27 cellular contexts compared by ENCODE assay signal in the genomic region with DNA sequence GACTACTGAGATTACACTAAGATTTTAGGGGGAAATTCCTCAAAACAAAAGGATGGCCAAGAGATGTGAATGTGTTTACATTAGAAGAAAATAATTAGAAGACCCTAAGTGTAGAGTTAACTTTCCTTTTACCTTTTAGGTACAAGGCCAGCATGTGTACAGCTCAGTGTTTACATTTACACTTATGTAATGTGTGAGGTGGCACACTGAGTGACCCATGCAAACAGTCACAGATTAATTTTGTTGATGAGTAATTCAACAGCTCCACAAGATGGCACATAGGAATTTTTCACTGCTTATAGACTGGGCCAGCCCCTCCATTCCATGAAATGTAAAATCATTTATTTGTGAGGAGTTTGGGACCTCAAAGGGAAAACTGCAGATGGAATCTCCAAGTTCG.
"Had no signal": no experiment of that assay in that cellular context is flagged by ENCODE, and none has a peak within 500 bp of the region (broad histone marks: within the 10 kb centered on the region; RNA-seq: fewer than 3 reads in every experiment).

No MANE protein-coding gene starts in this region.

- H3K9me3 ChIP-seq: esophagus squamous epithelium, lower lobe of right lung, prostate gland, right atrium auricular region, thoracic aorta, tibial nerve, upper lobe of left lung had no signal

- H3K27ac Mint-ChIP-seq: immature natural killer cell; nephron progenitor cell; stimulated activated effector memory CD8-positive, alpha-beta T cell treated with anti-CD3 and anti-CD28 coated beads, Interleukin-12 subunit alpha, Interleukin-12 subunit beta, amount 100 ng/mL, for 72 hours had no signal

- H3K4me1 Mint-ChIP-seq: immature natural killer cell; stimulated activated effector memory CD8-positive, alpha-beta T cell treated with anti-CD3 and anti-CD28 coated beads, Interleukin-12 subunit alpha, Interleukin-12 subunit beta, amount 100 ng/mL, for 72 hours had no signal

- H3K36me3 Mint-ChIP-seq: stimulated activated effector memory CD8-positive, alpha-beta T cell treated with anti-CD3 and anti-CD28 coated beads, Interleukin-12 subunit alpha, Interleukin-12 subunit beta, amount 100 ng/mL, for 72 hours had no signal

- DNase-seq: cortex of kidney; effector CD8-positive, alpha-beta T cell; endodermal cell; esophagus squamous epithelium; foreskin melanocyte; hypothalamus; immature natural killer cell; islet precursor cell; kidney glomerular epithelial cell; left ventricle myocardium superior; lower lobe of right lung; naive thymus-derived CD8-positive, alpha-beta T cell; nephron progenitor cell; nucleus accumbens; stimulated activated CD4-positive, alpha-beta T cell treated with anti-CD3 and anti-CD28 coated beads, Interleukin-12 subunit alpha, Interleukin-12 subunit beta, amount 100 ng/mL, for 4 hours; stimulated activated CD4-positive, alpha-beta T cell treated with anti-CD3 and anti-CD28 coated beads, Interleukin-1b, Interleukin-23, amount 100 ng/mL, for 48 hours; stimulated activated CD4-positive, alpha-beta T cell treated with anti-CD3 and anti-CD28 coated beads, Interleukin-4, amount 100 ng/mL, for 1 hour; stimulated activated naive CD8-positive, alpha-beta T cell treated with anti-CD3 and anti-CD28 coated beads, Interleukin-15, Interleukin-2, amounts not matched to agents 100 U/mL and 50 U/mL, for 24 hours; upper lobe of left lung had no signal

- H3K27ac ChIP-seq: esophagus squamous epithelium, lower lobe of right lung, prostate gland, right atrium auricular region, thoracic aorta, tibial nerve, upper lobe of left lung had no signal

- FAIRE-seq: urothelium cell line had no signal

- H3K36me3 ChIP-seq: esophagus squamous epithelium, lower lobe of right lung, prostate gland, right atrium auricular region, thoracic aorta, tibial nerve, upper lobe of left lung had no signal

- H3K4me1 ChIP-seq: esophagus squamous epithelium, lower lobe of right lung, prostate gland, upper lobe of left lung had no signal

- ATAC-seq: left ventricle myocardium superior; lower lobe of right lung; naive thymus-derived CD8-positive, alpha-beta T cell; sciatic nerve; stimulated activated effector memory CD8-positive, alpha-beta T cell treated with anti-CD3 and anti-CD28 coated beads, Interleukin-12 subunit alpha, Interleukin-12 subunit beta, amount 100 ng/mL, for 72 hours; stimulated activated naive CD8-positive, alpha-beta T cell treated with anti-CD3 and anti-CD28 coated beads, Interleukin-15, Interleukin-2, amounts not matched to agents 100 U/mL and 50 U/mL, for 24 hours had no signal

- H3K4me3 ChIP-seq: esophagus squamous epithelium, lower lobe of right lung, prostate gland, right atrium auricular region, smooth muscle cell, thoracic aorta, tibial nerve, upper lobe of left lung had no signal

- H3K4me3 Mint-ChIP-seq: endodermal cell; immature natural killer cell; naive thymus-derived CD8-positive, alpha-beta T cell; nephron progenitor cell; stimulated activated effector memory CD8-positive, alpha-beta T cell treated with anti-CD3 and anti-CD28 coated beads, Interleukin-12 subunit alpha, Interleukin-12 subunit beta, amount 100 ng/mL, for 72 hours had no signal

- H3K27me3 Mint-ChIP-seq: naive thymus-derived CD8-positive, alpha-beta T cell had no signal

- H3K27me3 ChIP-seq: esophagus squamous epithelium, right atrium auricular region, tibial nerve, upper lobe of left lung had no signal
